Comparison of ENCODE assay signal across 25 cellular contexts in genomic region chr18:48347756-48348326, GRCh38.
"Had no signal": no experiment of that assay in that cellular context is flagged by ENCODE, and none has a peak within 500 bp of the region (broad histone marks: within the 10 kb centered on the region; RNA-seq: fewer than 3 reads in every experiment).

No MANE protein-coding gene starts in this region.

- H3K9me3 Mint-ChIP-seq: immature natural killer cell; natural killer cell; stimulated activated naive CD8-positive, alpha-beta T cell treated with anti-CD3 and anti-CD28 coated beads, Interleukin-15, amount 100 ng/mL, for 72 hours had no signal

- H3K4me1 ChIP-seq: lower lobe of right lung, prostate gland, vagina had no signal

- H3K27me3 Mint-ChIP-seq: stimulated activated naive CD8-positive, alpha-beta T cell treated with anti-CD3 and anti-CD28 coated beads, Interleukin-15, amount 100 ng/mL, for 72 hours had no signal

- H3K27me3 ChIP-seq: esophagus squamous epithelium, heart right ventricle, right atrium auricular region, suprapubic skin, vagina had no signal

- H3K4me1 Mint-ChIP-seq: immature natural killer cell; natural killer cell; stimulated activated naive CD8-positive, alpha-beta T cell treated with anti-CD3 and anti-CD28 coated beads, Interleukin-15, amount 100 ng/mL, for 72 hours had no signal

- H3K79me2 ChIP-seq: parathyroid adenoma had no signal

- H3K4me2 ChIP-seq: smooth muscle cell had no signal

- H3K36me3 Mint-ChIP-seq: immature natural killer cell, natural killer cell had no signal

- H3K9me3 ChIP-seq: esophagus squamous epithelium, heart right ventricle, lower lobe of right lung, neutrophil, prostate gland, right atrium auricular region, suprapubic skin, vagina had no signal

- DNase-seq: dermis blood vessel endothelial cell; effector memory CD4-positive, alpha-beta T cell; erythroblast; esophagus squamous epithelium; foreskin melanocyte; glutamatergic neuron; heart right ventricle; hippocampal formation; immature natural killer cell; left ventricle myocardium superior; lower lobe of right lung; natural killer cell; stimulated activated CD4-positive, alpha-beta T cell treated with anti-CD3 and anti-CD28 coated beads, Interleukin-12 subunit alpha, Interleukin-12 subunit beta, amount 100 ng/mL, for 4 hours; stimulated activated CD4-positive, alpha-beta T cell treated with anti-CD3 and anti-CD28 coated beads, Interleukin-1b, Interleukin-23, amount 100 ng/mL, for 48 hours; stimulated activated CD4-positive, alpha-beta T cell treated with anti-CD3 and anti-CD28 coated beads, Interleukin-4, amount 100 ng/mL, for 1 hour; stimulated activated CD8-positive, alpha-beta memory T cell treated with anti-CD3 and anti-CD28 coated beads, Interleukin-4, amount 100 ng/mL, for 48 hours; stimulated activated naive CD4-positive, alpha-beta T cell; stimulated activated naive CD8-positive, alpha-beta T cell treated with anti-CD3 and anti-CD28 coated beads, Interleukin-15, amount 100 ng/mL, for 72 hours had no signal

- H3K27ac Mint-ChIP-seq: immature natural killer cell; natural killer cell; stimulated activated naive CD8-positive, alpha-beta T cell treated with anti-CD3 and anti-CD28 coated beads, Interleukin-15, amount 100 ng/mL, for 72 hours had no signal

- H3K9ac ChIP-seq: parathyroid adenoma had no signal

- H2AFZ ChIP-seq: parathyroid adenoma had no signal

- H3K36me3 ChIP-seq: esophagus squamous epithelium, heart right ventricle, lower lobe of right lung, neutrophil, prostate gland, right atrium auricular region, suprapubic skin, vagina had no signal

- H3K4me3 ChIP-seq: esophagus squamous epithelium, heart right ventricle, lower lobe of right lung, prostate gland, right atrium auricular region, smooth muscle cell, suprapubic skin, vagina had no signal

- H3K4me3 Mint-ChIP-seq: immature natural killer cell; natural killer cell; stimulated activated naive CD8-positive, alpha-beta T cell treated with anti-CD3 and anti-CD28 coated beads, Interleukin-15, amount 100 ng/mL, for 72 hours had no signal

- H3K27ac ChIP-seq: esophagus squamous epithelium, heart right ventricle, lower lobe of right lung, neutrophil, parathyroid adenoma, prostate gland, right atrium auricular region, suprapubic skin, vagina had no signal
